In genomic region chr2:20650412-20650879, GRCh38 we compare ENCODE assay signal across 8 cellular contexts. TPM values are rescaled to one million over a fixed set of nuclear protein-coding genes. Genes with fewer than 3 reads are reported as not detected.
DNase-seq lines count a peak whose midpoint lies in the region; FAIRE-seq and TF ChIP-seq lines count a peak whose summit lies in the region.

No MANE protein-coding gene starts in this region.

- intact Hi-C loops in esophagus squamous epithelium (cut with DNase I) = no loop called here

- no peaks in the 10 kb centered on the region for H3K9me3 Mint-ChIP-seq in CD8-positive, alpha-beta memory T cell

- H3K4me3 ChIP-seq in CD8-positive, alpha-beta memory T cell (ENCODE audit: low read length) = peak overlapping the region; percentile 96
- H3K4me3 ChIP-seq in esophagus squamous epithelium = peak overlapping the region; percentile 77 to 94 (median 88)

- peak; percentile 23 for FAIRE-seq in GM19239 (lab: Jason Lieb, UNC)

- no peak for TF ChIP-seq POLR2A in esophagus squamous epithelium (IDR thresholded peaks at IDR 0.05)

- peaks cover 0 to 4% of the 10 kb centered on the region in 2 donors for H3K27me3 Mint-ChIP-seq in CD8-positive, alpha-beta memory T cell

- no peak for TF ChIP-seq CTCF in VCaP (conservative IDR thresholded peaks at IDR 0.05)
- TF ChIP-seq CTCF in esophagus squamous epithelium (IDR thresholded peaks at IDR 0.05) = no peak

- peaks cover 30 to 44% (median 38%) of the 10 kb centered on the region in 3 donors for H3K4me1 Mint-ChIP-seq in CD8-positive, alpha-beta memory T cell

- peak overlapping the region; percentile 95 for H3K27ac ChIP-seq in CD8-positive, alpha-beta memory T cell (ENCODE audit: low read depth, low read length)
- H3K27ac ChIP-seq in VCaP = peak overlapping the region; percentile 87
- H3K27ac ChIP-seq in esophagus squamous epithelium = peak overlapping the region; percentile 91 to 98 (median 96)

- peaks cover 19% of the 10 kb centered on the region for H3K4me1 ChIP-seq in CD8-positive, alpha-beta memory T cell (ENCODE audit: insufficient read depth, low read length)
- H3K4me1 ChIP-seq in esophagus squamous epithelium = peaks cover 23 to 43% (median 26%) of the 10 kb centered on the region in 3 donors

- H3K36me3 Mint-ChIP-seq in CD8-positive, alpha-beta memory T cell = peaks cover 0 to 13% (median 0%) of the 10 kb centered on the region in 3 donors

- no peaks in the 10 kb centered on the region for H3K27me3 ChIP-seq in CD8-positive, alpha-beta memory T cell (ENCODE audit: insufficient read depth, low read length, poor library complexity, severe bottlenecking)
- no peaks in the 10 kb centered on the region for H3K27me3 ChIP-seq in esophagus squamous epithelium

- H3K4me3 Mint-ChIP-seq in CD8-positive, alpha-beta memory T cell = peak overlapping the region; percentile 85 to 92 (median 88)

- peak overlapping the region; percentile 86 to 98 (median 96) for H3K27ac Mint-ChIP-seq in CD8-positive, alpha-beta memory T cell

- H3K36me3 ChIP-seq in CD8-positive, alpha-beta memory T cell (ENCODE audit: insufficient read depth, low read length) = no peaks in the 10 kb centered on the region
- H3K36me3 ChIP-seq in esophagus squamous epithelium = peaks cover 0 to 16% (median 3%) of the 10 kb centered on the region in 3 donors

- POLR2A ChIA-PET in CD8-positive, alpha-beta memory T cell (lab: Charles Lee) = interaction anchor here (1.0 to 2.7 kb wide), 6 partner anchors 8 to 206 kb away, joined by 4 to 43 read pairs (median 6); partner anchors contain the start of gene RHOB

- CTCF ChIA-PET in CD8-positive, alpha-beta memory T cell (lab: Charles Lee) = interaction anchor here (0.9 to 6.3 kb wide), 20 partner anchors 8 to 324 kb away, joined by 3 to 67 read pairs (median 6); partner anchors contain the start of genes LDAH and RHOB

- peak in 3 of 5 donors; percentile 9 to 63 (median 14) for DNase-seq in CD8-positive, alpha-beta memory T cell
- DNase-seq in GM19239 (ENCODE audit: insufficient read length, low spot score) = no peak
- DNase-seq in HuH-7.5 (ENCODE audit: low spot score) = peak; percentile 45
- DNase-seq in esophagus squamous epithelium (lab: John Stamatoyannopoulos, UW) = no peak
- peak; percentile 30 for DNase-seq in myocyte (ENCODE audit: low read depth)
- DNase-seq in islet precursor cell = no peak
- no peak for DNase-seq in D341Med (ENCODE audit: low spot score)

- H3K9me3 ChIP-seq in CD8-positive, alpha-beta memory T cell (ENCODE audit: low read length) = no peaks in the 10 kb centered on the region
- no peaks in the 10 kb centered on the region for H3K9me3 ChIP-seq in esophagus squamous epithelium

- 6 to 10% methylated on average over 2 to 7 of the region's 18 CpGs for WGBS in esophagus squamous epithelium, 2 donors

RNA-seq across cellular contexts. Expression of gene HS1BP3, which starts 0.5 kb away (rescaled TPM):
- 1 to 10 TPM; 9.3 to 9.5 TPM for total RNA-seq in CD8-positive, alpha-beta memory T cell
- 19.4 TPM for polyA plus RNA-seq in CD8-positive, alpha-beta memory T cell
- total RNA-seq in esophagus squamous epithelium = 10 to 100 TPM in 3 of 4 donors, 1 to 10 TPM in 1; 7.9 to 22.1 (median 16.9) TPM
- 24.9 and 35.0 TPM in 2 replicates for total RNA-seq in myocyte
- polyA plus RNA-seq in myocyte (2012) = 21.2 TPM

RNA-seq across cellular contexts. Expression of gene GDF7, which starts 16.5 kb away (rescaled TPM):
- not detected for total RNA-seq in CD8-positive, alpha-beta memory T cell
- 0.10 TPM for polyA plus RNA-seq in CD8-positive, alpha-beta memory T cell
- total RNA-seq in esophagus squamous epithelium (1 to 10 TPM in 2 of 4 donors, under 1 TPM in 2; 0.26 to 1.9 (median 0.78) TPM), myocyte (not detected in 2 replicates)
- 0.05 TPM for polyA plus RNA-seq in myocyte (2012)

Comparison
In these comparisons a context has a peak if more than half of its experiments do, and no peak if none do; other contexts are left out.
1. DNase-seq: peak in CD8-positive, alpha-beta memory T cell (3 of 5), HuH-7.5 (single experiment) and myocyte (single experiment); none in GM19239 (single experiment), esophagus squamous epithelium (single experiment), islet precursor cell (single experiment) and D341Med (single experiment).
2. Peak in every context shown above with its lines, with median percentiles within 50 percentile points of each other: H3K27ac ChIP-seq.